Comparison of ENCODE assay signal across 17 cellular contexts in genomic region chr7:8147004-8147403, GRCh38.
DNase-seq lines count a peak whose midpoint lies in the region; ATAC-seq and TF ChIP-seq lines count a peak whose summit lies in the region.
"Had no signal": no experiment of that assay in that cellular context is flagged by ENCODE, and none has a peak within 500 bp of the region (broad histone marks: within the 10 kb centered on the region; RNA-seq: fewer than 3 reads in every experiment).

No MANE protein-coding gene starts in this region.

- no peak overlapping the region for H3K4me2 ChIP-seq in Loucy (ENCODE audit: low read depth, low read length, poor library complexity, severe bottlenecking)

- intact Hi-C loops in left ventricle myocardium superior (cut with micrococcal nuclease) = no loop called here

- H3K9me2 ChIP-seq in Loucy (replicated peaks; ENCODE audit: low read depth, low read length) = no peaks in the 10 kb centered on the region

- peak overlapping the region; percentile 21 for H3K9ac ChIP-seq in Loucy (ENCODE audit: low read depth, low read length, poor library complexity, severe bottlenecking)

- H3K4me3 ChIP-seq in BE2C (ENCODE audit: low read depth, low read length) = no peak overlapping the region
- no peak overlapping the region for H3K4me3 ChIP-seq in Loucy (ENCODE audit: low read length, poor library complexity, severe bottlenecking)
- H3K4me3 ChIP-seq in brain microvascular endothelial cell (ENCODE audit: low read depth, low read length) = no peak overlapping the region
- H3K4me3 ChIP-seq: K562, left lung had no signal

- no peaks in the 10 kb centered on the region for H3K79me2 ChIP-seq in Loucy (ENCODE audit: insufficient read depth, low read length)

- TF ChIP-seq CTCF in BE2C (IDR thresholded peaks at IDR 0.05; ENCODE audit: low read depth, low read length) = no peak
- no peak for TF ChIP-seq CTCF in Loucy (conservative IDR thresholded peaks at IDR 0.05; ENCODE audit: low read length)
- no peak for TF ChIP-seq CTCF in brain microvascular endothelial cell (IDR thresholded peaks at IDR 0.05; ENCODE audit: low read depth, low read length, missing control alignments)

- ATAC-seq in left ventricle myocardium superior (peak; percentile 95), GM21515 (IDR thresholded peaks at IDR 0.05; ENCODE audit: unreplicated experiment) (no peak)
- ATAC-seq: K562; left lung; naive thymus-derived CD8-positive, alpha-beta T cell had no signal

- H3K9me3 ChIP-seq in BE2C (no peaks in the 10 kb centered on the region), Loucy (ENCODE audit: insufficient read depth, low read depth, low read length) (no peaks in the 10 kb centered on the region)
- H3K9me3 ChIP-seq: left lung had no signal

- H3K36me3 ChIP-seq in BE2C (peaks cover 9% of the 10 kb centered on the region), Loucy (ENCODE audit: insufficient read depth, low read length) (no peaks in the 10 kb centered on the region), brain microvascular endothelial cell (replicated peaks) (no peaks in the 10 kb centered on the region)
- H3K36me3 ChIP-seq: left lung had no signal

- in situ Hi-C loops in brain microvascular endothelial cell (cut with HindIII; ENCODE audit: low pct_ligation_motif_present, low sequenced_read_pairs) = no loop called here

- H2AFZ ChIP-seq in Loucy (ENCODE audit: low read length) = 0 out of 2 replicates have a peak overlapping the region, but pooled peaks have one; percentile 13

- H3K27ac ChIP-seq in brain microvascular endothelial cell = no peak overlapping the region
- H3K27ac ChIP-seq: left lung had no signal

- peak; percentile 50 for DNase-seq in BE2C
- DNase-seq in NCI-H2227 treated with DMSO at 0.1 percent for 48 hours (lab: John Stamatoyannopoulos, UW) = peak; percentile 75
- peak; percentile 46 for DNase-seq in left ventricle myocardium superior
- no peak for DNase-seq in cerebellar cortex (ENCODE audit: low spot score)
- DNase-seq in middle frontal gyrus (ENCODE audit: extremely low spot score, low spot score) = no peak
- no peak for DNase-seq in brain microvascular endothelial cell
- DNase-seq: activated CD4-positive, CD25-positive, alpha-beta regulatory T cell treated with anti-CD3 and anti-CD28 coated beads, Interleukin-2, amount 50 U/mL, for 72 hours; activated naive CD4-positive, alpha-beta T cell treated with Interleukin-2 at 50 U/mL for 16 hours; hippocampal formation; left lung; naive thymus-derived CD8-positive, alpha-beta T cell; NK-92 treated with Interleukin-12 subunit alpha and Interleukin-12 subunit beta, amount 100 ng/mL, for 24 hours; SHP77 treated with DMSO at 0.1 percent for 48 hours had no signal

- H4K20me1 ChIP-seq in Loucy (ENCODE audit: insufficient read depth, low read length, poor library complexity, severe bottlenecking) = no peaks in the 10 kb centered on the region

- H3K4me1 ChIP-seq in BE2C (peaks cover 13% of the 10 kb centered on the region), Loucy (ENCODE audit: insufficient read depth, low read length, poor library complexity, severe bottlenecking) (peaks cover 84% of the 10 kb centered on the region)

- H3K27me3 ChIP-seq in BE2C = no peaks in the 10 kb centered on the region
- no peaks in the 10 kb centered on the region for H3K27me3 ChIP-seq in Loucy (ENCODE audit: insufficient read depth, low read length, poor library complexity, severe bottlenecking)
- H3K27me3 ChIP-seq in brain microvascular endothelial cell (replicated peaks) = no peaks in the 10 kb centered on the region
- H3K27me3 ChIP-seq: dorsolateral prefrontal cortex, left lung had no signal

- peaks cover 12% of the 10 kb centered on the region; the same call in 1 of the 2 replicates for H3F3A ChIP-seq in Loucy (ENCODE audit: low read depth)

Comparison
In these comparisons a context has a peak if more than half of its experiments do, and no peak if none do; other contexts are left out.
1. DNase-seq: peak in BE2C (single experiment), NCI-H2227 treated with DMSO at 0.1 percent for 48 hours (single experiment) and left ventricle myocardium superior (single experiment); none in cerebellar cortex (single experiment), middle frontal gyrus (single experiment) and brain microvascular endothelial cell (single experiment).